In genomic region chr3:58842066-58842747, GRCh38 we compare ENCODE assay signal across 7 cellular contexts.
DNase-seq lines count a peak whose midpoint lies in the region; FAIRE-seq and TF ChIP-seq lines count a peak whose summit lies in the region.
"Not testable (repeated sequence)": the region's sequence is repeated elsewhere in the genome, so short reads cannot be mapped to it uniquely, and the experiment has no call there.

No MANE protein-coding gene starts in this region.

- not testable (repeated sequence) for H4K91ac ChIP-seq in H1 (replicated peaks; ENCODE audit: insufficient read length, low read length)

- not testable (repeated sequence) for H3K4me1 Mint-ChIP-seq in neural progenitor cell

- H4K20me1 ChIP-seq in H1 (replicated peaks in 1 of 2; ENCODE audit: control insufficient read depth in 1 of 2, insufficient read depth in 2 of 2, low read length in 2 of 2); neural progenitor cell (ENCODE audit: low read depth); smooth muscle cell (ENCODE audit: low read depth): not testable (repeated sequence)

- not testable (repeated sequence) for TF ChIP-seq POLR2A in H1 (IDR thresholded peaks at IDR 0.05; ENCODE audit: control extremely low read depth in 1 of 2, low read depth in 2 of 2, low read length in 2 of 2)

- H3K9ac ChIP-seq in ES-I3 (ENCODE audit: low read depth, low read length) (peak overlapping the region; percentile 46), HUES64 (ENCODE audit: low read depth, low read length) (peak overlapping the region; percentile 77)
- not testable (repeated sequence) for H3K9ac ChIP-seq in NT2/D1 (ENCODE audit: insufficient read length, low read depth); H1 (replicated peaks in 1 of 4; ENCODE audit: extremely low read depth in 1 of 4, low read depth in 3 of 4, low read length in 3 of 4); iPS-20b (ENCODE audit: low read depth, low read length); neural progenitor cell; smooth muscle cell (ENCODE audit: low read depth)

- H2BK12ac ChIP-seq in H1 (ENCODE audit: low read depth, low read length) = not testable (repeated sequence)

- not testable (repeated sequence) for H3K4me3 Mint-ChIP-seq in neural progenitor cell

- not testable (repeated sequence) for H3K27me3 ChIP-seq in HUES64 (ENCODE audit: insufficient read depth, low read length); NT2/D1 (ENCODE audit: insufficient read depth, insufficient read length); H1 (replicated peaks in 1 of 4; ENCODE audit: control insufficient read depth in 3 of 4, extremely low read depth in 1 of 4, insufficient read depth in 3 of 4, low read length in 3 of 4); iPS-20b (ENCODE audit: insufficient read depth, low read length); neural progenitor cell; smooth muscle cell (ENCODE audit: low read depth)

- not testable (repeated sequence) for H2BK120ac ChIP-seq in H1 (replicated peaks; ENCODE audit: low read depth, low read length)

- not testable (repeated sequence) for DNase-seq in NT2/D1 (ENCODE audit: low read depth, low spot score); neural progenitor cell (ENCODE audit: low spot score); smooth muscle cell (lab: John Stamatoyannopoulos, UW; ENCODE audit: unreplicated experiment)
- peak in 1 of 2 experiments; percentile 74 for DNase-seq in H1 (ENCODE audit: low read depth in 1 of 2, low spot score in 2 of 2)

- WGBS in HUES64 = 45% methylated on average over 12 of the region's 34 CpGs
- 76% methylated on average over 12 of the region's 34 CpGs; no CpG with 5 or more reads in 1 of the 2 experiments for WGBS in H1 (ENCODE audit: extremely low coverage in 1 of 2, insufficient coverage in 1 of 2, insufficient read length in 1 of 2, insufficient replicate concordance in 2 of 2, low coverage in 1 of 2, low lambda C conversion rate in 2 of 2, missing lambda C conversion rate in 1 of 2), 2 experiments
- 69% methylated on average over 21 of the region's 34 CpGs for WGBS in smooth muscle cell (ENCODE audit: low lambda C conversion rate)

- not testable (repeated sequence) for H3K27me3 Mint-ChIP-seq in neural progenitor cell (ENCODE audit: insufficient read depth, low read depth)

- H3K14ac ChIP-seq in H1 (ENCODE audit: insufficient read length) = not testable (repeated sequence)

- not testable (repeated sequence) for H3K23me2 ChIP-seq in H1 (ENCODE audit: low read depth, low read length)

- H4K8ac ChIP-seq in H1 (ENCODE audit: extremely low read depth, insufficient read depth, low read length) = not testable (repeated sequence)

- not testable (repeated sequence) for H3K4ac ChIP-seq in H1 (replicated peaks; ENCODE audit: insufficient read length, low read depth, low read length)

- TF ChIP-seq CTCF in H1 (IDR thresholded peaks at IDR 0.05; ENCODE audit: control extremely low read depth in 1 of 3, insufficient read depth in 1 of 3, low read depth in 1 of 3, low read length in 3 of 3); neural progenitor cell (IDR thresholded peaks at IDR 0.05); smooth muscle cell (IDR thresholded peaks at IDR 0.05; ENCODE audit: borderline replicate concordance, insufficient read depth, poor library complexity, severe bottlenecking): not testable (repeated sequence)

- not testable (repeated sequence) for H3K18ac ChIP-seq in H1 (ENCODE audit: extremely low read depth, low read length)

- not testable (repeated sequence) for H2BK20ac ChIP-seq in H1 (ENCODE audit: low read length)

- not testable (repeated sequence) for FAIRE-seq in H1 (lab: Jason Lieb, UNC)

- not testable (repeated sequence) for H3K4me2 ChIP-seq in H1 (ENCODE audit: insufficient read depth in 1 of 2, low read depth in 2 of 2, low read length in 2 of 2)
- H3K4me2 ChIP-seq in neural progenitor cell = peak overlapping the region; percentile 77
- peak overlapping the region; percentile 55 for H3K4me2 ChIP-seq in smooth muscle cell

- H3F3A ChIP-seq in neural progenitor cell (ENCODE audit: low read depth); smooth muscle cell (ENCODE audit: low read depth): not testable (repeated sequence)

- not testable (repeated sequence) for H3K27ac Mint-ChIP-seq in neural progenitor cell

- not testable (repeated sequence) for H3K79me1 ChIP-seq in H1 (ENCODE audit: low read depth, low read length)

- H3K23ac ChIP-seq in H1 (ENCODE audit: insufficient read length) = not testable (repeated sequence)

- not testable (repeated sequence) for H2BK15ac ChIP-seq in H1 (ENCODE audit: low read length)

- not testable (repeated sequence) for H2BK5ac ChIP-seq in H1 (ENCODE audit: low read depth, low read length)

- TF ChIP-seq RAD21 in H1 (IDR thresholded peaks at IDR 0.05 in 1 of 2, conservative IDR thresholded peaks at IDR 0.05 in 1 of 2; ENCODE audit: low read depth in 2 of 2, low read length in 2 of 2) = not testable (repeated sequence)

- not testable (repeated sequence) for H3K4me1 ChIP-seq in ES-I3 (ENCODE audit: insufficient read depth, low read length); HUES64 (ENCODE audit: insufficient read depth, low read length); NT2/D1 (ENCODE audit: insufficient read depth, insufficient read length); H1 (replicated peaks in 1 of 4; ENCODE audit: control insufficient read depth in 3 of 4, insufficient read depth in 4 of 4, low read length in 3 of 4); iPS-20b (ENCODE audit: insufficient read depth, low read length); neural progenitor cell; smooth muscle cell (ENCODE audit: low read depth)

- not testable (repeated sequence) for H2AK5ac ChIP-seq in H1 (ENCODE audit: low read depth, low read length)

- not testable (repeated sequence) for H3K9me3 Mint-ChIP-seq in neural progenitor cell

- H3K79me2 ChIP-seq in H1 (ENCODE audit: control insufficient read depth in 1 of 2, insufficient read depth in 2 of 2, low read length in 2 of 2); neural progenitor cell (ENCODE audit: low read depth); smooth muscle cell (ENCODE audit: low read depth): not testable (repeated sequence)

- not testable (repeated sequence) for H2AFZ ChIP-seq in H1 (ENCODE audit: low read length); neural progenitor cell (replicated peaks); smooth muscle cell (ENCODE audit: low read depth)

- H3K4me3 ChIP-seq in HUES64 (ENCODE audit: low read length) (peak overlapping the region; percentile 57), NT2/D1 (ENCODE audit: insufficient read length, low read depth) (peak overlapping the region; percentile 43), H1 (ENCODE audit: extremely low read depth in 1 of 4, insufficient read depth in 2 of 4, low read depth in 3 of 4, low read length in 4 of 4) (peak overlapping the region in 2 of 4 experiments; percentile 30 to 53; a peak in 4 of 8 replicates), iPS-20b (ENCODE audit: low read length) (peak overlapping the region; percentile 56), neural progenitor cell (peak overlapping the region; percentile 37), smooth muscle cell (peak overlapping the region; percentile 8)

- not testable (repeated sequence) for H3K36me3 Mint-ChIP-seq in neural progenitor cell

- not testable (repeated sequence) for TF ChIP-seq EP300 in H1 (IDR thresholded peaks at IDR 0.05; ENCODE audit: borderline replicate concordance in 1 of 2, low read depth in 2 of 2, low read length in 2 of 2)

- not testable (repeated sequence) for H4K5ac ChIP-seq in H1 (ENCODE audit: insufficient read length, low read depth, low read length)

- POLR2A ChIA-PET in H1 (lab: Charles Lee; ENCODE audit: partially characterized antibody) = not testable (repeated sequence)

- not testable (repeated sequence) for H3K56ac ChIP-seq in H1 (replicated peaks; ENCODE audit: insufficient read length, low read depth, low read length)

- H3K27ac ChIP-seq in HUES64 (ENCODE audit: low read depth, low read length); H1 (ENCODE audit: low read depth, low read length); iPS-20b (ENCODE audit: low read length); neural progenitor cell; smooth muscle cell (ENCODE audit: low read depth): not testable (repeated sequence)

- not testable (repeated sequence) for H3K36me3 ChIP-seq in ES-I3 (ENCODE audit: insufficient read depth, low read length); HUES64 (ENCODE audit: insufficient read depth, low read length); H1 (ENCODE audit: control insufficient read depth in 2 of 4, insufficient read depth in 4 of 4, low read length in 3 of 4); iPS-20b (ENCODE audit: insufficient read depth, low read depth, low read length); neural progenitor cell; smooth muscle cell (ENCODE audit: low read depth)
- peaks cover 12% of the 10 kb centered on the region for H3K36me3 ChIP-seq in NT2/D1 (ENCODE audit: insufficient read depth, insufficient read length, low read length)

- H3K9me3 ChIP-seq in ES-I3 (ENCODE audit: control insufficient read depth, insufficient read depth, low read length); HUES64 (ENCODE audit: insufficient read depth, low read depth, low read length); H1 (ENCODE audit: insufficient read depth in 2 of 2, low read depth in 1 of 2, low read length in 1 of 2); iPS-20b (ENCODE audit: insufficient read depth, low read depth, low read length); neural progenitor cell (ENCODE audit: low read depth); smooth muscle cell (replicated peaks; ENCODE audit: low read depth): not testable (repeated sequence)
- peaks cover 21% of the 10 kb centered on the region for H3K9me3 ChIP-seq in NT2/D1 (ENCODE audit: insufficient read depth, low read length)

- CTCF ChIA-PET in H1 (lab: Charles Lee; ENCODE audit: partially characterized antibody) = not testable (repeated sequence)

TF ChIP-seq in H1, 55 proteins besides CTCF, POLR2A, EP300 and RAD21:
- peak; percentile 47; the same call in 1 of the 2 replicates for TF ChIP-seq YY1 (IDR thresholded peaks at IDR 0.05; ENCODE audit: low read depth, low read length)
